In the genomic region with DNA sequence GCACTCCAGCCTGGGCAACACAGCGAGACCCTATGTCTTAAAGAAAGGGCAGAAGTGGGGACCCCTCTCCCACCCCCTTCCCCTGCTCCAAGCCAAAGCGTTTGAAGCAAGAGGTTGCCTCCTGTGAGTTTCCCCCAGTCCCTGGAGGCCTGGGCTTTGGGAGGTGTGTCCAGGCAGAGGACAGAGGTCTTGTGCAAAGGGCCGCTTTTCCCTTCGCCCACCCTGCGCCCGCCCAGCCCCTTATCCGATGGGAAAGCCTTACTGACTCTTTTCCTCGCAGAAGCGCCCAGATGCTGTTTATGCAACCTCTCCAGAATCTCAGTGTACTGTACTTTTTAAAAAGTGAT, we compare ENCODE assay signal across 8 cellular contexts. TPM values are rescaled to one million over a fixed set of nuclear protein-coding genes. Genes with fewer than 3 reads are reported as not detected.
DNase-seq lines count a peak whose midpoint lies in the region; ATAC-seq and TF ChIP-seq lines count a peak whose summit lies in the region.

No MANE protein-coding gene starts in this region.

- no peaks in the 10 kb centered on the region for H3K9me2 ChIP-seq in GM23338 (ENCODE audit: insufficient read depth)

- no peaks in the 10 kb centered on the region for H3K36me3 ChIP-seq in GM23338 (ENCODE audit: insufficient read depth)

- H3K4me3 ChIP-seq in GM23338 (peak overlapping the region; percentile 47), right cardiac atrium (ENCODE audit: low read length) (peak overlapping the region; percentile 50)

- intact Hi-C loops in right cardiac atrium (cut with DNase I), result no loop called here

- peaks cover 6% of the 10 kb centered on the region; the same call in 1 of the 3 replicates for H3K36me3 Mint-ChIP-seq in GM23338 (ENCODE audit: low read depth)
- H3K36me3 Mint-ChIP-seq in WTC11, result no peaks in the 10 kb centered on the region
- no peaks in the 10 kb centered on the region for H3K36me3 Mint-ChIP-seq in stimulated activated effector memory CD8-positive, alpha-beta T cell treated with anti-CD3 and anti-CD28 coated beads, Interleukin-12 subunit alpha, Interleukin-12 subunit beta, amount 100 ng/mL, for 72 hours

- peaks cover 5% of the 10 kb centered on the region; the same call in 2 of the 3 replicates for H3K4me1 Mint-ChIP-seq in GM23338
- H3K4me1 Mint-ChIP-seq in WTC11, result peaks cover 8% of the 10 kb centered on the region
- H3K4me1 Mint-ChIP-seq in stimulated activated effector memory CD8-positive, alpha-beta T cell treated with anti-CD3 and anti-CD28 coated beads, Interleukin-12 subunit alpha, Interleukin-12 subunit beta, amount 100 ng/mL, for 72 hours, result peaks cover 22% of the 10 kb centered on the region

- peak overlapping the region; percentile 78 for H3K4me2 ChIP-seq in GM23338

- no peak overlapping the region for H3K27ac Mint-ChIP-seq in GM23338
- no peak overlapping the region; the same call in 1 of the 2 replicates for H3K27ac Mint-ChIP-seq in WTC11
- peak overlapping the region; percentile 56 for H3K27ac Mint-ChIP-seq in stimulated activated effector memory CD8-positive, alpha-beta T cell treated with anti-CD3 and anti-CD28 coated beads, Interleukin-12 subunit alpha, Interleukin-12 subunit beta, amount 100 ng/mL, for 72 hours

- H3K4me3 Mint-ChIP-seq in GM23338 (peak overlapping the region; percentile 58), WTC11 (peak overlapping the region; percentile 60)
- peak overlapping the region; percentile 69 for H3K4me3 Mint-ChIP-seq in stimulated activated effector memory CD8-positive, alpha-beta T cell treated with anti-CD3 and anti-CD28 coated beads, Interleukin-12 subunit alpha, Interleukin-12 subunit beta, amount 100 ng/mL, for 72 hours

- DNase-seq in GM23338 (ENCODE audit: low spot score) (no peak), WTC11 (ENCODE audit: low spot score) (no peak), right cardiac atrium (no peak), foreskin melanocyte (no peak), NCI-H128 (lab: John Stamatoyannopoulos, UW; ENCODE audit: unreplicated experiment) (no peak)
- no peak for DNase-seq in stimulated activated effector memory CD8-positive, alpha-beta T cell treated with anti-CD3 and anti-CD28 coated beads, Interleukin-12 subunit alpha, Interleukin-12 subunit beta, amount 100 ng/mL, for 72 hours (ENCODE audit: low spot score in 2 of 2)
- no peak for DNase-seq in effector CD8-positive, alpha-beta T cell (lab: John Stamatoyannopoulos, UW)

- H2AFZ ChIP-seq in GM23338, result peak overlapping the region; percentile 92

- POLR2A ChIA-PET in WTC11 (lab: Charles Lee), result no interaction called here

- H3K9me3 Mint-ChIP-seq in GM23338, result no peaks in the 10 kb centered on the region
- no peaks in the 10 kb centered on the region for H3K9me3 Mint-ChIP-seq in WTC11
- no peaks in the 10 kb centered on the region for H3K9me3 Mint-ChIP-seq in stimulated activated effector memory CD8-positive, alpha-beta T cell treated with anti-CD3 and anti-CD28 coated beads, Interleukin-12 subunit alpha, Interleukin-12 subunit beta, amount 100 ng/mL, for 72 hours

- H3K27me3 ChIP-seq in GM23338 (ENCODE audit: insufficient read depth) (no peaks in the 10 kb centered on the region), right cardiac atrium (ENCODE audit: control insufficient read depth, insufficient read depth) (no peaks in the 10 kb centered on the region)

- H4K20me1 ChIP-seq in GM23338 (replicated peaks; ENCODE audit: insufficient read depth), result no peaks in the 10 kb centered on the region

- CTCF ChIA-PET in WTC11 (lab: Charles Lee), result interaction anchor here (0.6 to 1.5 kb wide), 3 partner anchors 10 to 624 kb away, joined by 4 to 5 read pairs (median 5); no protein-coding TSS in a partner anchor

- H3K9me3 ChIP-seq in right cardiac atrium (ENCODE audit: control insufficient read depth, low read length), result no peaks in the 10 kb centered on the region

- no peak overlapping the region for H3K27ac ChIP-seq in GM23338 (ENCODE audit: low read depth)
- no peak overlapping the region for H3K27ac ChIP-seq in right cardiac atrium (ENCODE audit: low read length)

- no peaks in the 10 kb centered on the region for H3K79me2 ChIP-seq in GM23338 (replicated peaks; ENCODE audit: insufficient read depth)

- peaks cover 12% of the 10 kb centered on the region for H3K27me3 Mint-ChIP-seq in GM23338 (ENCODE audit: insufficient read depth, low read depth, poor library complexity)
- no peaks in the 10 kb centered on the region for H3K27me3 Mint-ChIP-seq in WTC11 (ENCODE audit: low read depth)

- H3K4me1 ChIP-seq in GM23338 (ENCODE audit: insufficient read depth) (no peaks in the 10 kb centered on the region), right cardiac atrium (ENCODE audit: control insufficient read depth, insufficient read depth, low read length) (peaks cover 5% of the 10 kb centered on the region)

- ATAC-seq in GM23338, result peak; percentile 22; the same call in 2 of the 3 replicates
- ATAC-seq in WTC11, result peak; percentile 13; the same call in 1 of the 2 replicates
- peak in 1 of 2 donors; percentile 12 for ATAC-seq in right cardiac atrium
- no peak for ATAC-seq in stimulated activated effector memory CD8-positive, alpha-beta T cell treated with anti-CD3 and anti-CD28 coated beads, Interleukin-12 subunit alpha, Interleukin-12 subunit beta, amount 100 ng/mL, for 72 hours
- ATAC-seq in GM19455 (IDR thresholded peaks at IDR 0.05; ENCODE audit: unreplicated experiment), result no peak

- no peaks in the 10 kb centered on the region for H3F3A ChIP-seq in GM23338 (replicated peaks; ENCODE audit: low read depth)

- TF ChIP-seq CTCF in GM23338 (conservative IDR thresholded peaks at IDR 0.05; ENCODE audit: low read depth in 2 of 2), result no peak
- no peak for TF ChIP-seq CTCF in WTC11 (IDR thresholded peaks at IDR 0.05)

- 57% methylated on average over 9 of the region's 9 CpGs for WGBS in right cardiac atrium

TF ChIP-seq in WTC11, 78 proteins besides CTCF, POLR2A, EP300 and RAD21:
- TF ChIP-seq, protein P1, sequence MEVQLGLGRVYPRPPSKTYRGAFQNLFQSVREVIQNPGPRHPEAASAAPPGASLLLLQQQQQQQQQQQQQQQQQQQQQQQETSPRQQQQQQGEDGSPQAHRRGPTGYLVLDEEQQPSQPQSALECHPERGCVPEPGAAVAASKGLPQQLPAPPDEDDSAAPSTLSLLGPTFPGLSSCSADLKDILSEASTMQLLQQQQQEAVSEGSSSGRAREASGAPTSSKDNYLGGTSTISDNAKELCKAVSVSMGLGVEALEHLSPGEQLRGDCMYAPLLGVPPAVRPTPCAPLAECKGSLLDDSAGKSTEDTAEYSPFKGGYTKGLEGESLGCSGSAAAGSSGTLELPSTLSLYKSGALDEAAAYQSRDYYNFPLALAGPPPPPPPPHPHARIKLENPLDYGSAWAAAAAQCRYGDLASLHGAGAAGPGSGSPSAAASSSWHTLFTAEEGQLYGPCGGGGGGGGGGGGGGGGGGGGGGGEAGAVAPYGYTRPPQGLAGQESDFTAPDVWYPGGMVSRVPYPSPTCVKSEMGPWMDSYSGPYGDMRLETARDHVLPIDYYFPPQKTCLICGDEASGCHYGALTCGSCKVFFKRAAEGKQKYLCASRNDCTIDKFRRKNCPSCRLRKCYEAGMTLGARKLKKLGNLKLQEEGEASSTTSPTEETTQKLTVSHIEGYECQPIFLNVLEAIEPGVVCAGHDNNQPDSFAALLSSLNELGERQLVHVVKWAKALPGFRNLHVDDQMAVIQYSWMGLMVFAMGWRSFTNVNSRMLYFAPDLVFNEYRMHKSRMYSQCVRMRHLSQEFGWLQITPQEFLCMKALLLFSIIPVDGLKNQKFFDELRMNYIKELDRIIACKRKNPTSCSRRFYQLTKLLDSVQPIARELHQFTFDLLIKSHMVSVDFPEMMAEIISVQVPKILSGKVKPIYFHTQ (CRISPR knock-in tag; IDR thresholded peaks at IDR 0.05), result no peak
- TF ChIP-seq, protein P2, sequence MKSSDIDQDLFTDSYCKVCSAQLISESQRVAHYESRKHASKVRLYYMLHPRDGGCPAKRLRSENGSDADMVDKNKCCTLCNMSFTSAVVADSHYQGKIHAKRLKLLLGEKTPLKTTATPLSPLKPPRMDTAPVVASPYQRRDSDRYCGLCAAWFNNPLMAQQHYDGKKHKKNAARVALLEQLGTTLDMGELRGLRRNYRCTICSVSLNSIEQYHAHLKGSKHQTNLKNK (CRISPR knock-in tag; IDR thresholded peaks at IDR 0.05), result no peak
- TF ChIP-seq CREB1 (CRISPR knock-in tag; IDR thresholded peaks at IDR 0.05), result no peak
TF ChIP-seq in WTC11: peak in this region for 0.

RNA-seq across cellular contexts. Expression of a gene that starts 50.6 kb away (rescaled TPM):
- total RNA-seq in GM23338 (2014; rRNA removed; shearing (Covaris generic)), result 219 and 242 TPM in 2 replicates
- polyA plus RNA-seq in GM23338 (2016; fragmentation: Nextera tagmentation; extraction: Ambion mirVana) (184 and 204 TPM in 2 replicates), right cardiac atrium (34.9 TPM)
- total RNA-seq in WTC11 (2021) (290 to 308 TPM (median 293 TPM) in 3 replicates), right cardiac atrium (100 to 1,000 TPM; 137 to 162 (median 142) TPM)

Comparison
In these comparisons a context has a peak if more than half of its experiments do, and no peak if none do; other contexts are left out.
1. ATAC-seq: peak in GM23338 (single experiment) and WTC11 (single experiment); none in stimulated activated effector memory CD8-positive, alpha-beta T cell treated with anti-CD3 and anti-CD28 coated beads, Interleukin-12 subunit alpha, Interleukin-12 subunit beta, amount 100 ng/mL, for 72 hours (single experiment) and GM19455 (single experiment).
2. Peak in every context shown above with its lines, with median percentiles within 50 percentile points of each other: H3K4me3 Mint-ChIP-seq.